Comparison of ENCODE assay signal across 9 cellular contexts in the genomic region with DNA sequence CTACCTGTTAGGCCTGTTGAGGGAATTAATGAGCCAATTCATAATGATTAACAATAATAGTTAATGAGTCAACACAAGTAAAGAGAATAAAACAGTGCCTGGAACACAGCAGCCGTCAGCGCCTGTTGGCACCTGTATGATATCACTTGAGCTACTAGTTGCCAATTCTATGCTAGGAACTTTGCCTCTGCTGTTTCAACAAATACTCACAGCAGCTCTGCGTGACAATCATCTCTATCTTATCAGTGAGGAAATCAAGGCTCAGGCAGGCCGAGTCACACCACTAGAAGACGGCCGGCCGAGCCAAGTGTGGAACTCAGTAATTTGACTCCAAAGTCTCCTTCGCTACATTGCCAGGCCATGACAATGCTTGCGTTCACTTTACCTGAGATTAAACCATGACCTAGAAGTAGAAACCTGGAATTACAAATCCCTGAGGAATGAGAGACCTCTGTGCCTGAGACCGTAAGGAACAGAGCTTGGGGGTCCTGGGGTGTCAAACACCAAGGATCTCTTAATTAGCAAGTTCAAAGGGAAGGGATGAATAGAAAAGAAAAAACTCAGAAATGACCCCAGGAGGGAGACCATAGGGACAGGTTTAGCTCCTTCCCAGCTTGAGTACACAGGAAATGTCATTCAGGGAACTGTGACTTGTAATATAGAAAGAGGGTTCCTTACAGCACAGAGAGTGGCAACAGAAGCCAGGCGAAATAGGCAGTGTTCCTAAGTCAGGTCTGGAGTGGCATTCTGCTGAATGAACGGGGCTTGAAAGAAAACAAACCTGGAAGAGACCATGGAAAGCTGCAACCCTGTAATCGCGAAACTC.
DNase-seq lines count a peak whose midpoint lies in the region; ATAC-seq and TF ChIP-seq lines count a peak whose summit lies in the region.
"Had no signal": no experiment of that assay in that cellular context is flagged by ENCODE, and none has a peak within 500 bp of the region (broad histone marks: within the 10 kb centered on the region; RNA-seq: fewer than 3 reads in every experiment).

No MANE protein-coding gene starts in this region.

- peak; percentile 93 for DNase-seq in ELR (ENCODE audit: low read depth)
- DNase-seq in NCI-H69 (lab: John Stamatoyannopoulos, UW), result peak; percentile 46
- DNase-seq in omental fat pad (ENCODE audit: low spot score), result no peak
- DNase-seq in DMS53 treated with DMSO at 0.1 percent for 48 hours (lab: John Stamatoyannopoulos, UW; ENCODE audit: unreplicated experiment), result no peak
- no peak for DNase-seq in central memory CD4-positive, alpha-beta T cell
- DNase-seq in GM19240 (ENCODE audit: insufficient read length, low spot score), result no peak
- no peak for DNase-seq in HPDE6-E6E7 (ENCODE audit: extremely low spot score)
- DNase-seq: activated CD4-positive, alpha-beta memory T cell treated with anti-CD3 and anti-CD28 coated beads for 36 hours had no signal

- peak; percentile 81 for ATAC-seq in esophagus mucosa
- peak; percentile 19 for ATAC-seq in omental fat pad (ENCODE audit: low FRiP score)

- no peak for TF ChIP-seq CTCF in omental fat pad (IDR thresholded peaks at IDR 0.05)

Comparison
In these comparisons a context has a peak if more than half of its experiments do, and no peak if none do; other contexts are left out.
1. DNase-seq: peak in ELR (single experiment) and NCI-H69 (single experiment); none in omental fat pad (single experiment), DMS53 treated with DMSO at 0.1 percent for 48 hours (single experiment), central memory CD4-positive, alpha-beta T cell (single experiment), GM19240 (single experiment) and HPDE6-E6E7 (single experiment).